ENCODE assay signal across 8 cellular contexts in genomic region chr20:12570371-12570770, GRCh38.
A peak's percentile ranks its signal among the peaks of the same experiment; 100 is the strongest.
DNase-seq lines count a peak whose midpoint lies in the region; ATAC-seq and FAIRE-seq lines count a peak whose summit lies in the region.

No MANE protein-coding gene starts in this region.

- DNase-seq in Daoy (ENCODE audit: low read depth) (peak; percentile 41), NCI-H146 treated with DMSO at 0.1 percent for 48 hours (lab: John Stamatoyannopoulos, UW; ENCODE audit: unreplicated experiment) (peak; percentile 69), SKM-1 treated with dmso at 0.1 percent for 144 hours (lab: John Stamatoyannopoulos, UW; ENCODE audit: unreplicated experiment) (peak; percentile 1), medulla oblongata (ENCODE audit: extremely low spot score) (peak; percentile 25), HTR-8/SVneo (ENCODE audit: insufficient read length, low spot score) (no peak)
- DNase-seq in activated naive CD4-positive, alpha-beta T cell treated with Interleukin-2 at 50 U/mL for 16 hours = no peak

- FAIRE-seq in HTR-8/SVneo (lab: Jason Lieb, UNC) = no peak

- ATAC-seq in HG03135 (IDR thresholded peaks at IDR 0.05; ENCODE audit: unreplicated experiment) = no peak
- no peak for ATAC-seq in GM19395 (IDR thresholded peaks at IDR 0.05; ENCODE audit: unreplicated experiment)

Comparison
In these comparisons a context has a peak if more than half of its experiments do, and no peak if none do; other contexts are left out.
1. DNase-seq: peak in Daoy (single experiment), NCI-H146 treated with DMSO at 0.1 percent for 48 hours (single experiment), SKM-1 treated with dmso at 0.1 percent for 144 hours (single experiment) and medulla oblongata (single experiment); none in HTR-8/SVneo (single experiment) and activated naive CD4-positive, alpha-beta T cell treated with Interleukin-2 at 50 U/mL for 16 hours (single experiment).